ENCODE assay signal across 8 cellular contexts in genomic region chr17:72588961-72589360, GRCh38.
DNase-seq lines count a peak whose midpoint lies in the region; ATAC-seq and TF ChIP-seq lines count a peak whose summit lies in the region.

No MANE protein-coding gene starts in this region.

- DNase-seq in Caki2 (ENCODE audit: low read depth) (peak; percentile 75), NCI-H187 treated with DMSO at 0.1 percent for 48 hours (lab: John Stamatoyannopoulos, UW) (peak; percentile 30), mucosa of descending colon (peak; percentile 73 to 87 (median 79)), OCI-M2 (lab: John Stamatoyannopoulos, UW; ENCODE audit: unreplicated experiment) (no peak), NK-92 (lab: John Stamatoyannopoulos, UW; ENCODE audit: unreplicated experiment) (no peak), sciatic nerve (ENCODE audit: low spot score) (no peak)

- no peaks in the 10 kb centered on the region for H3K9me3 Mint-ChIP-seq in activated T-helper 17 cell treated with anti-CD3 and anti-CD28 coated beads, Interleukin-2, amount 50 U/mL, for 72 hours

- in situ Hi-C loops in Caki2 (cut with HindIII; ENCODE audit: low pct_unique_long_range_greater_than_20kb, low sequenced_read_pairs) = no loop called here

- H3K27ac Mint-ChIP-seq in activated T-helper 17 cell treated with anti-CD3 and anti-CD28 coated beads, Interleukin-2, amount 50 U/mL, for 72 hours = peak overlapping the region; percentile 62

- TF ChIP-seq CTCF in mucosa of descending colon (IDR thresholded peaks at IDR 0.05) = no peak

- peaks cover 12% of the 10 kb centered on the region for H3K27me3 Mint-ChIP-seq in activated T-helper 17 cell treated with anti-CD3 and anti-CD28 coated beads, Interleukin-2, amount 50 U/mL, for 72 hours

- no peaks in the 10 kb centered on the region for H3K4me1 ChIP-seq in mucosa of descending colon (ENCODE audit: low read depth)

- no peaks in the 10 kb centered on the region for H3K36me3 Mint-ChIP-seq in activated T-helper 17 cell treated with anti-CD3 and anti-CD28 coated beads, Interleukin-2, amount 50 U/mL, for 72 hours (ENCODE audit: low read depth)

- peak; percentile 58 for ATAC-seq in activated T-helper 17 cell treated with anti-CD3 and anti-CD28 coated beads, Interleukin-2, amount 50 U/mL, for 72 hours (replicated peaks)
- peak; percentile 80 for ATAC-seq in mucosa of descending colon
- ATAC-seq in GM21390 (IDR thresholded peaks at IDR 0.05; ENCODE audit: unreplicated experiment) = no peak
- no peak for ATAC-seq in sciatic nerve

- peaks cover 14% of the 10 kb centered on the region for H3K4me1 Mint-ChIP-seq in activated T-helper 17 cell treated with anti-CD3 and anti-CD28 coated beads, Interleukin-2, amount 50 U/mL, for 72 hours

- H3K36me3 ChIP-seq in mucosa of descending colon (ENCODE audit: low read depth) = no peaks in the 10 kb centered on the region

- peak overlapping the region; percentile 64 for H3K4me3 Mint-ChIP-seq in activated T-helper 17 cell treated with anti-CD3 and anti-CD28 coated beads, Interleukin-2, amount 50 U/mL, for 72 hours

- intact Hi-C loops in mucosa of descending colon (cut with DNase I, micrococcal nuclease) = no loop called here
- intact Hi-C loops in sciatic nerve (cut with DNase I) = no loop called here

- H3K4me3 ChIP-seq in mucosa of descending colon = no peak overlapping the region

- no peaks in the 10 kb centered on the region for H3K9me3 ChIP-seq in mucosa of descending colon

Comparison
In these comparisons a context has a peak if more than half of its experiments do, and no peak if none do; other contexts are left out.
1. DNase-seq: peak in Caki2 (single experiment), NCI-H187 treated with DMSO at 0.1 percent for 48 hours (single experiment) and mucosa of descending colon (3 of 3); none in OCI-M2 (single experiment), NK-92 (single experiment) and sciatic nerve (single experiment).
2. ATAC-seq: peak in activated T-helper 17 cell treated with anti-CD3 and anti-CD28 coated beads, Interleukin-2, amount 50 U/mL, for 72 hours (single experiment) and mucosa of descending colon (single experiment); none in GM21390 (single experiment) and sciatic nerve (single experiment).